ENCODE assay signal across 11 cellular contexts in genomic region chr1:87392241-87393192, GRCh38.
DNase-seq lines count a peak whose midpoint lies in the region; ATAC-seq and TF ChIP-seq lines count a peak whose summit lies in the region.
"Had no signal": no experiment of that assay in that cellular context is flagged by ENCODE, and none has a peak within 500 bp of the region (broad histone marks: within the 10 kb centered on the region; RNA-seq: fewer than 3 reads in every experiment).

No MANE protein-coding gene starts in this region.

- intact Hi-C loops in HCT116 (cut with micrococcal nuclease): no loop called here

- H3K4me2 ChIP-seq in HCT116 (ENCODE audit: low read length) (peak overlapping the region; percentile 66), smooth muscle cell (peak overlapping the region; percentile 41)

- POLR2A ChIA-PET in HCT116 (lab: Charles Lee): no interaction called here
- POLR2A ChIA-PET in RWPE1 (lab: Yijun Ruan, JAX; ENCODE audit: low non-redundant PET): no interaction called here

- no peak for TF ChIP-seq POLR2A in HCT116 (IDR thresholded peaks at IDR 0.05; ENCODE audit: borderline replicate concordance, extremely low read depth, insufficient read depth, insufficient read length)

- no peak for TF ChIP-seq RAD21 in HCT116 (IDR thresholded peaks at IDR 0.05; ENCODE audit: low read depth)

- no peak for TF ChIP-seq CTCF in HCT116 (IDR thresholded peaks at IDR 0.05 in 2 of 3, conservative IDR thresholded peaks at IDR 0.05 in 1 of 3; ENCODE audit: borderline replicate concordance in 1 of 3, insufficient read depth in 1 of 3, low read depth in 2 of 3, low read length in 2 of 3)
- no peak for TF ChIP-seq CTCF in RWPE1 (conservative IDR thresholded peaks at IDR 0.05; ENCODE audit: low read depth)
- no peak for TF ChIP-seq CTCF in fibroblast of pulmonary artery (IDR thresholded peaks at IDR 0.05; ENCODE audit: low read length, missing control alignments)
- TF ChIP-seq CTCF in smooth muscle cell (IDR thresholded peaks at IDR 0.05; ENCODE audit: borderline replicate concordance, insufficient read depth, poor library complexity, severe bottlenecking): no peak

- ATAC-seq in HCT116: peak; percentile 72
- ATAC-seq: HepG2 had no signal

- H3F3A ChIP-seq in smooth muscle cell (ENCODE audit: low read depth): no peaks in the 10 kb centered on the region

- H3K9me2 ChIP-seq in HCT116 (ENCODE audit: insufficient read depth): no peaks in the 10 kb centered on the region

- CTCF ChIA-PET in HCT116 (lab: Charles Lee): no interaction called here
- CTCF ChIA-PET in RWPE1 (lab: Yijun Ruan, JAX): no interaction called here

- H3K9me3 ChIP-seq in HCT116 (ENCODE audit: control insufficient read depth in 1 of 2, insufficient read depth in 1 of 2, low read depth in 1 of 2, low read length in 2 of 2) (peaks cover 0 to 3% of the 10 kb centered on the region in 2 experiments; a peak in 1 of 4 replicates), smooth muscle cell (replicated peaks; ENCODE audit: low read depth) (no peaks in the 10 kb centered on the region)

- WGBS in smooth muscle cell (ENCODE audit: low lambda C conversion rate): 40% methylated on average over 7 of the region's 7 CpGs

- DNase-seq in HCT116 (ENCODE audit: low read depth, low spot score): no peak
- DNase-seq in RWPE1 (ENCODE audit: low spot score): peak; percentile 46
- DNase-seq in fibroblast of pulmonary artery (ENCODE audit: low read depth): peak; percentile 65
- DNase-seq in smooth muscle cell (lab: John Stamatoyannopoulos, UW; ENCODE audit: unreplicated experiment): no peak
- no peak for DNase-seq in NCI-H128 (lab: John Stamatoyannopoulos, UW; ENCODE audit: unreplicated experiment)
- DNase-seq in NCI-H187 (lab: John Stamatoyannopoulos, UW): no peak
- no peak for DNase-seq in activated gamma-delta T cell (lab: John Stamatoyannopoulos, UW)
- DNase-seq: activated T-cell treated with anti-CD3 and anti-CD28 coated beads, Interleukin-2, amount 50 U/mL, for 1 hour; NCI-H774; T-helper 9 cell had no signal

- no peaks in the 10 kb centered on the region for H3K27me3 ChIP-seq in HCT116 (ENCODE audit: insufficient read depth, low read length)
- H3K27me3 ChIP-seq in smooth muscle cell (ENCODE audit: low read depth): no peaks in the 10 kb centered on the region

- H3K4me1 ChIP-seq in HCT116 (ENCODE audit: control insufficient read depth in 1 of 2, insufficient read depth in 2 of 2, low read length in 2 of 2) (peaks cover 8 to 16% of the 10 kb centered on the region in 2 experiments), smooth muscle cell (ENCODE audit: low read depth) (no peaks in the 10 kb centered on the region)

- H2AFZ ChIP-seq in HCT116 (ENCODE audit: low read depth, low read length, poor library complexity, severe bottlenecking): peak overlapping the region; percentile 75
- H2AFZ ChIP-seq in smooth muscle cell (ENCODE audit: low read depth): no peak overlapping the region

- H3K79me2 ChIP-seq in HCT116 (ENCODE audit: insufficient read depth, low read length) (no peaks in the 10 kb centered on the region), smooth muscle cell (ENCODE audit: low read depth) (no peaks in the 10 kb centered on the region)

- H4K20me1 ChIP-seq in HCT116 (ENCODE audit: insufficient read depth) (no peaks in the 10 kb centered on the region), smooth muscle cell (ENCODE audit: low read depth) (no peaks in the 10 kb centered on the region)

- H3K36me3 ChIP-seq in HCT116 (ENCODE audit: control insufficient read depth in 1 of 2, insufficient read depth in 2 of 2, low read length in 2 of 2) (no peaks in the 10 kb centered on the region), smooth muscle cell (ENCODE audit: low read depth) (no peaks in the 10 kb centered on the region)

- RAD21 ChIA-PET in HCT116 (lab: Charles Lee; ENCODE audit: low non-redundant PET in 1 of 2, low total read pairs in 2 of 2, uncharacterized antibody in 2 of 2, unreplicated experiment in 2 of 2): no interaction called here

- H3K9ac ChIP-seq in HCT116 (ENCODE audit: low read length) (no peak overlapping the region), smooth muscle cell (ENCODE audit: low read depth) (no peak overlapping the region)

- no peak overlapping the region for H3K27ac ChIP-seq in HCT116 (ENCODE audit: low read depth, low read length)
- H3K27ac ChIP-seq in RWPE1: no peak overlapping the region
- H3K27ac ChIP-seq in smooth muscle cell (ENCODE audit: low read depth): peak overlapping the region; percentile 45

- no TSS peak for BruUV-seq in HCT116 (replicated peaks; lab: Mats Ljungman, UMichigan)

- H3K4me3 ChIP-seq in HCT116 (replicated peaks in 1 of 2; ENCODE audit: low read depth in 1 of 2, low read length in 2 of 2) (peak overlapping the region in 1 of 2 experiments; percentile 26; a peak in 1 of 4 replicates), fibroblast of pulmonary artery (replicated peaks; ENCODE audit: low read depth, low read length) (no peak overlapping the region), smooth muscle cell (no peak overlapping the region)

TF ChIP-seq in HCT116, 20 proteins besides CTCF, POLR2A, EP300 and RAD21 (continues in another document):
- TF ChIP-seq TCF7L2 (IDR thresholded peaks at IDR 0.05; ENCODE audit: borderline replicate concordance, extremely low read depth, insufficient read depth, insufficient read length): no peak
- no peak for TF ChIP-seq ATF3 (IDR thresholded peaks at IDR 0.05)
- TF ChIP-seq EZH2phosphoT487 (IDR thresholded peaks at IDR 0.05; ENCODE audit: borderline replicate concordance): no peak
- peak; percentile 66 for TF ChIP-seq JUND (IDR thresholded peaks at IDR 0.05)
- TF ChIP-seq CBX3 (IDR thresholded peaks at IDR 0.05; ENCODE audit: low read depth): peak; percentile 65
- no peak for TF ChIP-seq ZFX (IDR thresholded peaks at IDR 0.05)
- TF ChIP-seq, protein P1, sequence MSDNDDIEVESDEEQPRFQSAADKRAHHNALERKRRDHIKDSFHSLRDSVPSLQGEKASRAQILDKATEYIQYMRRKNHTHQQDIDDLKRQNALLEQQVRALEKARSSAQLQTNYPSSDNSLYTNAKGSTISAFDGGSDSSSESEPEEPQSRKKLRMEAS (IDR thresholded peaks at IDR 0.05): no peak
- no peak for TF ChIP-seq EZH2 (IDR thresholded peaks at IDR 0.05)
- no peak for TF ChIP-seq ZBTB33 (IDR thresholded peaks at IDR 0.05; ENCODE audit: extremely low read depth, insufficient replicate concordance, low read length)
- TF ChIP-seq YY1 (IDR thresholded peaks at IDR 0.05; ENCODE audit: extremely low read depth, insufficient replicate concordance, low read depth, low read length): no peak
- no peak for TF ChIP-seq SIN3A (IDR thresholded peaks at IDR 0.05; ENCODE audit: low read depth)
- 0 out of 2 replicates have a peak, but pooled peaks have one; percentile 25 for TF ChIP-seq SP1 (IDR thresholded peaks at IDR 0.05; ENCODE audit: low read depth)
- no peak for TF ChIP-seq POLR2AphosphoS5 (IDR thresholded peaks at IDR 0.05; ENCODE audit: low read depth, low read length)
- no peak for TF ChIP-seq CEBPB (IDR thresholded peaks at IDR 0.05; ENCODE audit: low read depth)
- no peak for TF ChIP-seq ZNF274 (IDR thresholded peaks at IDR 0.05; ENCODE audit: low read depth, low read length)
- no peak for TF ChIP-seq SRF (IDR thresholded peaks at IDR 0.05; ENCODE audit: low read depth)
- no peak for TF ChIP-seq ELF1 (IDR thresholded peaks at IDR 0.05; ENCODE audit: borderline replicate concordance, low read depth)
- no peak for TF ChIP-seq EGR1 (IDR thresholded peaks at IDR 0.05; ENCODE audit: low read depth)
- peak; percentile 70 for TF ChIP-seq FOSL1 (IDR thresholded peaks at IDR 0.05; ENCODE audit: low read depth)

Comparison
In these comparisons a context has a peak if more than half of its experiments do, and no peak if none do; other contexts are left out.
1. DNase-seq: peak in RWPE1 (single experiment) and fibroblast of pulmonary artery (single experiment); none in HCT116 (single experiment), smooth muscle cell (single experiment), NCI-H128 (single experiment), NCI-H187 (0 of 2) and activated gamma-delta T cell (single experiment).